Comparison of ENCODE assay signal across 19 cellular contexts in genomic region chr15:97929456-97930229, GRCh38.
"Had no signal": no experiment of that assay in that cellular context is flagged by ENCODE, and none has a peak within 500 bp of the region (broad histone marks: within the 10 kb centered on the region; RNA-seq: fewer than 3 reads in every experiment).

No MANE protein-coding gene starts in this region.

- H3K9me3 ChIP-seq: body of pancreas had no signal

- H3K27me3 ChIP-seq: tibial nerve had no signal

- H3K4me3 ChIP-seq: body of pancreas, dorsolateral prefrontal cortex, lung, tibial nerve had no signal

- ATAC-seq: activated CD8-positive, alpha-beta T cell treated with anti-CD3 and anti-CD28 coated beads, Interleukin-2, amount 10 ng/mL, durations not matched to agents 7 days and 5 days; body of pancreas; stimulated activated naive CD8-positive, alpha-beta T cell treated with anti-CD3 and anti-CD28 coated beads, Interleukin-15, Interleukin-2, amounts not matched to agents 100 U/mL and 50 U/mL, for 24 hours had no signal

- H3K36me3 ChIP-seq: tibial nerve had no signal

- FAIRE-seq: colon, urothelium cell line had no signal

- H3K4me1 ChIP-seq: body of pancreas, tibial nerve had no signal

- H3K27ac ChIP-seq: body of pancreas, dorsolateral prefrontal cortex, tibial nerve had no signal

- DNase-seq: activated B cell treated with CpG ODN at 0.5 μM for 24 hours; activated CD4-positive, alpha-beta T cell treated with anti-CD3 and anti-CD28 coated beads for 4 hours; activated CD8-positive, alpha-beta T cell treated with anti-CD3 and anti-CD28 coated beads, Interleukin-2, amount 10 ng/mL, durations not matched to agents 7 days and 5 days; activated naive CD4-positive, alpha-beta T cell treated with Interleukin-2 at 50 U/mL for 16 hours; activated naive CD8-positive, alpha-beta T cell treated with anti-CD3 and anti-CD28 coated beads, Interleukin-2, amount 10 ng/mL, durations not matched to agents 7 days and 5 days; activated T-cell treated with anti-CD3 and anti-CD28 coated beads, Interleukin-2, amount 50 U/mL, for 24 hours; body of pancreas; central memory CD4-positive, alpha-beta T cell; dorsolateral prefrontal cortex; nephron progenitor cell; nucleus accumbens; stimulated activated CD4-positive, alpha-beta T cell treated with anti-CD3 and anti-CD28 coated beads, Interleukin-2, amount 100 ng/mL, for 24 hours; stimulated activated naive CD8-positive, alpha-beta T cell treated with anti-CD3 and anti-CD28 coated beads, Interleukin-15, Interleukin-2, amounts not matched to agents 100 U/mL and 50 U/mL, for 24 hours; T-helper 1 cell; T-helper 9 cell had no signal
